In genomic region chr2:15269043-15269442, GRCh38 we compare ENCODE assay signal across 1 cellular context.
TF ChIP-seq lines count a peak whose summit lies in the region.

No MANE protein-coding gene starts in this region.

TF ChIP-seq in WTC11, 78 proteins besides CTCF, POLR2A, EP300 and RAD21 (continued from another document):
- no peak for TF ChIP-seq ZNF263 (CRISPR knock-in tag; IDR thresholded peaks at IDR 0.05; ENCODE audit: low read depth)
